Comparison of ENCODE assay signal across 9 cellular contexts in the genomic region with DNA sequence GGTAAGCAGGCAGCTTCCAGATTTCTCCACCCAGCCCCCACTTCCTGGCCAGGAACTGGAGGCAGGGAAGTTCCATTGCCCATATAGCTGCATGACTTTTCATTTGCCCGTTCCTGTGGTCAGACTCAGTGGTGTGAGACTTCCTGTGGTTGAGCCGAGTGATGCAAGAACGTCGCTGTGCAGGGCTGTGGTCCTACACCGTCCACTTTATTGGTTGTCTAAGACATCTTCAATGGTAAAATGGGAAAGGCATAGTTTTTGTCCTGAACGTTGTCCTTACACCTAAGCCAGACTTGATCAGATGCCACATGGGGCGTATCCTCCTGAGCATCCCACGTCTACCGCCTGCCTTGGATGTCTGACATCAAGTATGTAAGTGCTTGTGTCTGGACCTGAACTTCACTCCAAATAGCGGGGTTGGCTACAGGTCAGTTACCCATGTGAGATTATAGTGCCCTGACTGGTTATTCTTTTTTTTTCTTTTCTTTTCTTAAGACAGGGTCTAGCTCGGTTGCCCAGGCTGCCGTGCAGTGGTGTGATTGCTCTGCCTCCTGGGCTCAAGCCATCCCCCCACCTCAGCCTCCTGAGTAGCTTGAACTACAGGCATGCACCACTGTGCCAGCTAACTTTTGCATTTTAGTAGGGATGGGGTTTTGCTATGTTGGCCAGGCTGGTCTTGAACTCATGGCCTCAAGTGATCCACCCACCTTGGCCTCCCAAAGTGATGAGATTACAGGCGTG. TPM values are rescaled to one million over a fixed set of nuclear protein-coding genes. Genes with fewer than 3 reads are reported as not detected.
DNase-seq lines count a peak whose midpoint lies in the region; ATAC-seq and TF ChIP-seq lines count a peak whose summit lies in the region.
"Had no signal": no experiment of that assay in that cellular context is flagged by ENCODE, and none has a peak within 500 bp of the region (broad histone marks: within the 10 kb centered on the region; RNA-seq: fewer than 3 reads in every experiment).

No MANE protein-coding gene starts in this region.

- H3K4me1 Mint-ChIP-seq in Caco-2 (ENCODE audit: low read depth, unreplicated experiment), result no peaks in the 10 kb centered on the region

- H3K4me3 ChIP-seq in Caco-2 (ENCODE audit: low read depth, low read length), result no peak overlapping the region

- H3K4me1 ChIP-seq in Caco-2, result no peaks in the 10 kb centered on the region

- no peaks in the 10 kb centered on the region for H3K36me3 Mint-ChIP-seq in Caco-2 (ENCODE audit: insufficient read depth, unreplicated experiment)

- DNase-seq in CD1c-positive myeloid dendritic cell (ENCODE audit: extremely low spot score), result peak; percentile 57
- peak; percentile 82 for DNase-seq in UCSD-AML1 (lab: John Stamatoyannopoulos, UW; ENCODE audit: unreplicated experiment)
- DNase-seq in iris pigment epithelial cell (ENCODE audit: low read depth), result peak; percentile 98
- DNase-seq in Caco-2, result no peak
- DNase-seq in NCI-H1048 (lab: John Stamatoyannopoulos, UW), result no peak
- no peak for DNase-seq in NCI-H2196 treated with DMSO at 0.1 percent for 48 hours (lab: John Stamatoyannopoulos, UW; ENCODE audit: unreplicated experiment)

- ATAC-seq in HG03432 (IDR thresholded peaks at IDR 0.05; ENCODE audit: unreplicated experiment), result peak; percentile 56

- H3K9me3 Mint-ChIP-seq in Caco-2 (ENCODE audit: unreplicated experiment), result no peaks in the 10 kb centered on the region

- H3K27me3 Mint-ChIP-seq in Caco-2 (ENCODE audit: insufficient read depth, unreplicated experiment), result peaks cover 32% of the 10 kb centered on the region

- BruUV-seq in Caco-2 (replicated peaks; lab: Mats Ljungman, UMichigan), result no TSS peak

- TF ChIP-seq CTCF in Caco-2 (IDR thresholded peaks at IDR 0.05; ENCODE audit: insufficient read depth in 1 of 2, low read depth in 1 of 2, low read length in 1 of 2, severe bottlenecking in 1 of 2, unreplicated experiment in 1 of 2), result no peak

- intact Hi-C loops in Caco-2 (cut with micrococcal nuclease; ENCODE audit: unreplicated experiment), result no loop called here

- POLR2A ChIA-PET in Caco-2 (lab: Charles Lee), result no interaction called here

- H3K27me3 ChIP-seq in Caco-2 (replicated peaks; ENCODE audit: control insufficient read depth, insufficient read depth, low read length), result peaks cover 2% of the 10 kb centered on the region

- CTCF ChIA-PET in Caco-2 (lab: Charles Lee), result no interaction called here

- no peak overlapping the region for H3K27ac Mint-ChIP-seq in Caco-2 (ENCODE audit: unreplicated experiment)

- no peaks in the 10 kb centered on the region for H3K9me3 ChIP-seq in Caco-2

- H3K4me3 Mint-ChIP-seq in Caco-2 (ENCODE audit: unreplicated experiment), result no peak overlapping the region

- peak; percentile 49 for TF ChIP-seq POLR2A in GM19099 (IDR thresholded peaks at IDR 0.05; ENCODE audit: extremely low read depth, insufficient read length, low read depth)

- no peaks in the 10 kb centered on the region for H3K36me3 ChIP-seq in Caco-2 (ENCODE audit: control insufficient read depth, insufficient read depth, low read length)

RNA-seq across cellular contexts. Expression of gene GTSF1L, which starts 25.9 kb away (rescaled TPM):
- total RNA-seq in Caco-2 (2022), result not detected in 2 replicates
- total RNA-seq: glomerular endothelial cell had no signal

Comparison
In these comparisons a context has a peak if more than half of its experiments do, and no peak if none do; other contexts are left out.
1. DNase-seq: peak in CD1c-positive myeloid dendritic cell (single experiment), UCSD-AML1 (single experiment) and iris pigment epithelial cell (single experiment); none in Caco-2 (0 of 2), NCI-H1048 (single experiment) and NCI-H2196 treated with DMSO at 0.1 percent for 48 hours (single experiment).